9 cellular contexts compared by ENCODE assay signal in the genomic region with DNA sequence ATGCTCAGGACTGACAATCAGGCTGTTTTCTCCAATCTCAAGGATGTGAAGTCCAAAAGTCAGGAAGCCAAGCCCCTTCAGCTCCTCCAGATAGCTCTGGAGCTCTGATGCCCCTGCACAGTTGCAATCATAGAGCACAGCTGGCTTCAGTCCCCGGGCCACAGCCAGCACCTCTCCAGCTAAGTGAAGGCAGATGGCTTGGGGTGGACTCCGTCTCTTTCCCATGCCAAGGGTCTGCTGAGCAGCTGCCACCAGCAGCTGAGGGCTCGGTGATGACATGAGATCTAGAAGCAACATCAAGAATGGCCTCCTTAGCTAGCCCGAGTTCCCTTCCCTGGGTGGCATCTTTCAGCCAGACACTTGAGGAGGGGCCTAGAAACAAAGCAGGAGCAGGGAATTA. TPM values are rescaled to one million over a fixed set of nuclear protein-coding genes. Genes with fewer than 3 reads are reported as not detected.
DNase-seq lines count a peak whose midpoint lies in the region; ATAC-seq and TF ChIP-seq lines count a peak whose summit lies in the region.
"Had no signal": no experiment of that assay in that cellular context is flagged by ENCODE, and none has a peak within 500 bp of the region (broad histone marks: within the 10 kb centered on the region; RNA-seq: fewer than 3 reads in every experiment).

No MANE protein-coding gene starts in this region.

- peaks cover 23% of the 10 kb centered on the region for H3K27me3 Mint-ChIP-seq in chondrocyte (ENCODE audit: low read depth)
- peaks cover 40% of the 10 kb centered on the region for H3K27me3 Mint-ChIP-seq in neural crest cell (ENCODE audit: low read depth)

- H3K36me3 Mint-ChIP-seq in chondrocyte (ENCODE audit: low read depth): peaks cover 2% of the 10 kb centered on the region
- H3K36me3 Mint-ChIP-seq in neural crest cell (ENCODE audit: low read depth): peaks cover 4% of the 10 kb centered on the region

- H3K27me3 ChIP-seq in DND-41 (ENCODE audit: insufficient read depth, low read length, poor library complexity) (no peaks in the 10 kb centered on the region), MM.1S (replicated peaks; ENCODE audit: insufficient read depth, low read length) (no peaks in the 10 kb centered on the region), foreskin keratinocyte (no peaks in the 10 kb centered on the region)

- H3K27ac ChIP-seq in DND-41 (ENCODE audit: low read length): peak overlapping the region; percentile 86; the same call in 1 of the 2 replicates
- no peak overlapping the region for H3K27ac ChIP-seq in MM.1S (ENCODE audit: low read length)
- no peak overlapping the region for H3K27ac ChIP-seq in foreskin keratinocyte

- TF ChIP-seq CTCF in DND-41 (IDR thresholded peaks at IDR 0.05; ENCODE audit: borderline replicate concordance, extremely low read depth, low read length, poor library complexity, severe bottlenecking): no peak
- TF ChIP-seq CTCF in MM.1S (IDR thresholded peaks at IDR 0.05; ENCODE audit: low read length): no peak
- no peak for TF ChIP-seq CTCF in chondrocyte (IDR thresholded peaks at IDR 0.05)
- TF ChIP-seq CTCF in neural crest cell (conservative IDR thresholded peaks at IDR 0.05): no peak
- TF ChIP-seq CTCF in foreskin keratinocyte (conservative IDR thresholded peaks at IDR 0.05): no peak

- H3K9me3 Mint-ChIP-seq in chondrocyte (ENCODE audit: low read depth) (peaks cover 2% of the 10 kb centered on the region), neural crest cell (peaks cover 5% of the 10 kb centered on the region)

- H3K4me1 Mint-ChIP-seq in chondrocyte (ENCODE audit: low read depth): peaks cover 14% of the 10 kb centered on the region
- H3K4me1 Mint-ChIP-seq in neural crest cell: peaks cover 13% of the 10 kb centered on the region

- H3K4me2 ChIP-seq in DND-41 (ENCODE audit: insufficient read depth, low read length) (peak overlapping the region; percentile 75), MM.1S (ENCODE audit: low read depth, low read length) (peak overlapping the region; percentile 87; the same call in 1 of the 2 replicates)

- no peaks in the 10 kb centered on the region for H4K20me1 ChIP-seq in DND-41 (ENCODE audit: insufficient read depth, low read length)
- no peaks in the 10 kb centered on the region for H4K20me1 ChIP-seq in MM.1S (ENCODE audit: insufficient read depth, low read length)

- H3K9ac ChIP-seq in DND-41 (ENCODE audit: low read depth, low read length): peak overlapping the region; percentile 71
- no peak overlapping the region for H3K9ac ChIP-seq in MM.1S (ENCODE audit: low read length)

- peaks cover 17% of the 10 kb centered on the region for H3K4me1 ChIP-seq in DND-41 (ENCODE audit: insufficient read depth, low read length)
- H3K4me1 ChIP-seq in MM.1S (ENCODE audit: low read length): peaks cover 9% of the 10 kb centered on the region
- no peaks in the 10 kb centered on the region for H3K4me1 ChIP-seq in foreskin keratinocyte

- H3K79me2 ChIP-seq in DND-41 (ENCODE audit: insufficient read depth, low read length) (peaks cover 12% of the 10 kb centered on the region), MM.1S (ENCODE audit: low read length) (peaks cover 12% of the 10 kb centered on the region)

- H3K4me3 Mint-ChIP-seq in chondrocyte (ENCODE audit: unreplicated experiment) (peak overlapping the region; percentile 95), neural crest cell (peak overlapping the region; percentile 95)

- H3K27ac Mint-ChIP-seq in chondrocyte (ENCODE audit: unreplicated experiment) (no peak overlapping the region), neural crest cell (ENCODE audit: unreplicated experiment) (no peak overlapping the region)

- H3K4me3 ChIP-seq in DND-41 (ENCODE audit: low read depth in 1 of 2, low read length in 2 of 2) (peak overlapping the region; percentile 56 to 73; a peak in 3 of 4 replicates), MM.1S (ENCODE audit: low read length) (peak overlapping the region; percentile 74; the same call in 1 of the 2 replicates)

- no peaks in the 10 kb centered on the region for H3K9me3 ChIP-seq in DND-41 (ENCODE audit: insufficient read depth, low read length, severe bottlenecking)
- no peaks in the 10 kb centered on the region for H3K9me3 ChIP-seq in MM.1S (replicated peaks; ENCODE audit: insufficient read depth, low read length)

- no peaks in the 10 kb centered on the region for H3K9me2 ChIP-seq in MM.1S (replicated peaks; ENCODE audit: insufficient read depth, low read length)

- H3F3A ChIP-seq in MM.1S (ENCODE audit: insufficient read depth, low read length): peaks cover 6% of the 10 kb centered on the region; the same call in 1 of the 2 replicates

- no peak for DNase-seq in DND-41
- DNase-seq in MM.1S: no peak
- DNase-seq in chondrocyte (ENCODE audit: low spot score): no peak
- DNase-seq in neural crest cell (ENCODE audit: low read depth, low spot score): no peak
- DNase-seq in foreskin keratinocyte: no peak
- no peak for DNase-seq in AG08395 (ENCODE audit: low spot score)
- DNase-seq in activated CD4-positive, alpha-beta T cell treated with anti-CD3 and anti-CD28 coated beads for 4 hours: no peak
- DNase-seq in HT-29 (ENCODE audit: low spot score): no peak
- DNase-seq: activated CD4-positive, alpha-beta T cell treated with anti-CD3 and anti-CD28 coated beads for 48 hours had no signal

- ATAC-seq in DND-41 (ENCODE audit: insufficient read depth, low read depth) (no peak), foreskin keratinocyte (no peak)

- H2AFZ ChIP-seq in DND-41 (ENCODE audit: low read depth, low read length) (no peak overlapping the region), MM.1S (ENCODE audit: low read length) (no peak overlapping the region)

- H3K36me3 ChIP-seq in DND-41 (ENCODE audit: insufficient read depth, low read length): peaks cover 31% of the 10 kb centered on the region
- H3K36me3 ChIP-seq in MM.1S (replicated peaks; ENCODE audit: insufficient read depth, low read length): peaks cover 3% of the 10 kb centered on the region; the same call in 1 of the 2 replicates

RNA-seq across cellular contexts. Expression of a gene that starts 1.0 kb away (rescaled TPM):
- total RNA-seq in chondrocyte (1.2 to 1.6 TPM (median 1.4 TPM) in 3 replicates), neural crest cell (2.7 and 3.2 TPM in 2 replicates), foreskin keratinocyte (11.0 and 12.3 TPM in 2 replicates)
- 5.7 and 6.1 TPM in 2 replicates for polyA plus RNA-seq in foreskin keratinocyte
- total RNA-seq in HT-29 (2014; rRNA removed; shearing (Covaris generic)): 1.8 and 2.6 TPM in 2 replicates

RNA-seq across cellular contexts. Expression of a gene that starts 22.6 kb away (rescaled TPM):
- total RNA-seq in chondrocyte: 0.13 to 0.25 TPM in 2 of 3 replicates, not detected in the other
- total RNA-seq in neural crest cell: 0.05 TPM in 1 of 2 replicates, not detected in the other
- total RNA-seq in foreskin keratinocyte: 160 and 194 TPM in 2 replicates
- 70.3 and 93.1 TPM in 2 replicates for polyA plus RNA-seq in foreskin keratinocyte
- 30.2 and 32.7 TPM in 2 replicates for total RNA-seq in HT-29 (2014; rRNA removed; shearing (Covaris generic))

RNA-seq across cellular contexts. Expression of a gene that starts 27.5 kb away (rescaled TPM):
- total RNA-seq in chondrocyte (not detected in 3 replicates), neural crest cell (not detected in 2 replicates), foreskin keratinocyte (not detected in 2 replicates)
- 0.01 TPM in 1 of 2 replicates, not detected in the other for polyA plus RNA-seq in foreskin keratinocyte
- total RNA-seq in HT-29 (2014; rRNA removed; shearing (Covaris generic)): not detected in 2 replicates

RNA-seq across cellular contexts. Expression of a gene that starts 44.4 kb away (rescaled TPM):
- 5.5 to 7.4 TPM (median 6.4 TPM) in 3 replicates for total RNA-seq in chondrocyte
- 6.8 and 7.2 TPM in 2 replicates for total RNA-seq in neural crest cell
- total RNA-seq in foreskin keratinocyte: 9.0 and 9.2 TPM in 2 replicates
- 3.2 and 3.7 TPM in 2 replicates for polyA plus RNA-seq in foreskin keratinocyte
- 6.7 and 7.2 TPM in 2 replicates for total RNA-seq in HT-29 (2014; rRNA removed; shearing (Covaris generic))

Comparison
In these comparisons a context has a peak if more than half of its experiments do, and no peak if none do; other contexts are left out.
1. RNA of a gene that starts 22.6 kb away (total RNA-seq): 160 to 194 TPM in foreskin keratinocyte and 30.2 to 32.7 TPM in HT-29; 0.13 to 0.25 TPM in chondrocyte and 0.05 TPM in neural crest cell; every median in the first group is over 10 times any median in the second.